ENCODE assay signal across 2 cellular contexts in the genomic region with DNA sequence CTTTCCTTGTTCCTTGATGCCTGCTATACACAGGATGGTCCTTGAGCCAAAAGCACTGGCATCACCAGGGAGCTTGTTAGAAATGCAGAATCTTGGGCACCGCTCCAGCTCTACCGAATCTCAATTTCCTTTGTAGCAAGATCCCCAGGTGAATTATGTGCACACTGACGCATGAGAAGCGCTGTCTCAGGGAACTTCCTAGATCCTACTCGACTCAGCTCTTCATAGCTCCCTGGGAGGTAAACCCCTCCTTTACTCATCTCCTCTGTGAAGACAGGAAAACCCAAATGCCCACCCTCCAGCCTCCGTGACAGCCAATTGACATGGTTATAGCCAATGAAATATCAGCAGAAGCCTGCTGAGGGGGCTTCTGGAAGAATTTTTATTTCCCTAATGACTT.
TF ChIP-seq lines count a peak whose summit lies in the region.

No MANE protein-coding gene starts in this region.

TF ChIP-seq in A549, 52 proteins besides CTCF, POLR2A, EP300 and RAD21:
- TF ChIP-seq EHMT2 (IDR thresholded peaks at IDR 0.05; ENCODE audit: low read depth) = no peak
TF ChIP-seq in A549: peak in this region for 0.

TF ChIP-seq in HEK293, 187 proteins besides CTCF, POLR2A, EP300 and RAD21:
- TF ChIP-seq ZNF23 (tag by site-specific recombination; IDR thresholded peaks at IDR 0.05; ENCODE audit: borderline replicate concordance) = no peak
- TF ChIP-seq GLIS1 (tag by site-specific recombination; IDR thresholded peaks at IDR 0.05) = peak; percentile 71; the same call in 1 of the 2 replicates
- TF ChIP-seq OSR2 (tag by site-specific recombination; IDR thresholded peaks at IDR 0.05) = peak; percentile 39; the same call in 1 of the 2 replicates
